Comparison of ENCODE assay signal across 13 cellular contexts in the genomic region with DNA sequence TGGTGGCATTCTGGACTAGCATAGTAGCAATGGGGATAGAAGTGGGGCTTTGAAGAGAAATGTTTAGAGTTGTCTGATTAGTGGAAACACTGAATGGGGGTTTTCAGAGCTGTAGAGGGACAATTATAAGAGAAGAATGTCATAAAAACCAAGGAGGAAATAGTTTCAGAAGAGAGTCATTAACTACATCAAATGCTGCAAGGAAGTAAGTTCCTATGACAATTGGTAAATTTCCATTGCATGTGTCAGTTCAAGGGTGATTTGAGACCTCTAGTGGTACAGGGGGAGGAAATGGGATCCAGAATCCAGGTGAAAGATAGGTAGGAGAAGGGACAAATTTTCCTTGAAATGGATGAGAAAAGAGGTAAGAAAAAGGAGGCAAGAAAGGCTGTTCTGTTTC.
DNase-seq lines count a peak whose midpoint lies in the region; ATAC-seq and TF ChIP-seq lines count a peak whose summit lies in the region.
"Had no signal": no experiment of that assay in that cellular context is flagged by ENCODE, and none has a peak within 500 bp of the region (broad histone marks: within the 10 kb centered on the region; RNA-seq: fewer than 3 reads in every experiment).

No MANE protein-coding gene starts in this region.

- ATAC-seq in DND-41 (ENCODE audit: insufficient read depth, low read depth) (no peak), body of pancreas (no peak), right lobe of liver (peak; percentile 36 to 86 (median 63)), HG03521 (IDR thresholded peaks at IDR 0.05; ENCODE audit: unreplicated experiment) (no peak), HG02798 (IDR thresholded peaks at IDR 0.05; ENCODE audit: poor library complexity, unreplicated experiment) (no peak)

- no peak overlapping the region for H2AFZ ChIP-seq in DND-41 (ENCODE audit: low read depth, low read length)

- no peak overlapping the region for H3K9ac ChIP-seq in DND-41 (ENCODE audit: low read depth, low read length)
- H3K9ac ChIP-seq: KMS-11 had no signal

- intact Hi-C loops in body of pancreas (cut with DNase I) (no loop called here), right lobe of liver (cut with DNase I) (no loop called here)

- H3K4me3 ChIP-seq in DND-41 (ENCODE audit: low read depth in 1 of 2, low read length in 2 of 2), result no peak overlapping the region
- no peak overlapping the region for H3K4me3 ChIP-seq in body of pancreas
- H3K4me3 ChIP-seq in right lobe of liver, result no peak overlapping the region
- H3K4me3 ChIP-seq: colonic mucosa, lung, upper lobe of left lung had no signal

- H3K9me3 ChIP-seq in DND-41 (ENCODE audit: insufficient read depth, low read length, severe bottlenecking) (no peaks in the 10 kb centered on the region), body of pancreas (no peaks in the 10 kb centered on the region), right lobe of liver (no peaks in the 10 kb centered on the region)
- H3K9me3 ChIP-seq: colonic mucosa, upper lobe of left lung had no signal

- H3K27ac ChIP-seq in DND-41 (ENCODE audit: low read length) (no peak overlapping the region), body of pancreas (no peak overlapping the region), right lobe of liver (no peak overlapping the region)
- H3K27ac ChIP-seq: colonic mucosa, KMS-11, RWPE1, upper lobe of left lung had no signal

- H3K79me2 ChIP-seq in DND-41 (ENCODE audit: insufficient read depth, low read length), result no peaks in the 10 kb centered on the region

- H3K27me3 ChIP-seq in DND-41 (ENCODE audit: insufficient read depth, low read length, poor library complexity) (no peaks in the 10 kb centered on the region), body of pancreas (no peaks in the 10 kb centered on the region), right lobe of liver (no peaks in the 10 kb centered on the region)
- H3K27me3 ChIP-seq: colonic mucosa, upper lobe of left lung had no signal

- H4K20me1 ChIP-seq in DND-41 (ENCODE audit: insufficient read depth, low read length), result no peaks in the 10 kb centered on the region

- H3K4me2 ChIP-seq in DND-41 (ENCODE audit: insufficient read depth, low read length), result no peak overlapping the region
- H3K4me2 ChIP-seq: KMS-11 had no signal

- DNase-seq in DND-41 (no peak), HT1080 (ENCODE audit: low read depth) (peak; percentile 81), body of pancreas (no peak), right lobe of liver (no peak), NCI-H1930 (lab: John Stamatoyannopoulos, UW) (no peak), Ammon's horn (ENCODE audit: low spot score) (no peak)
- DNase-seq: colonic mucosa, upper lobe of left lung had no signal

- H3K36me3 ChIP-seq in DND-41 (ENCODE audit: insufficient read depth, low read length) (no peaks in the 10 kb centered on the region), body of pancreas (replicated peaks in 1 of 2; ENCODE audit: insufficient read depth in 1 of 2, low read depth in 2 of 2) (no peaks in the 10 kb centered on the region), right lobe of liver (no peaks in the 10 kb centered on the region)
- H3K36me3 ChIP-seq: colonic mucosa, upper lobe of left lung had no signal

- TF ChIP-seq CTCF in DND-41 (IDR thresholded peaks at IDR 0.05; ENCODE audit: borderline replicate concordance, extremely low read depth, low read length, poor library complexity, severe bottlenecking) (peak; percentile 35), body of pancreas (IDR thresholded peaks at IDR 0.05) (peak in 4 of 7 experiments; percentile 36 to 46 (median 46)), right lobe of liver (IDR thresholded peaks at IDR 0.05) (peak; percentile 49 to 60 (median 52))

- H3K4me1 ChIP-seq in DND-41 (ENCODE audit: insufficient read depth, low read length) (peaks cover 4% of the 10 kb centered on the region), body of pancreas (no peaks in the 10 kb centered on the region), right lobe of liver (no peaks in the 10 kb centered on the region)
- H3K4me1 ChIP-seq: colonic mucosa, upper lobe of left lung had no signal

- TF ChIP-seq POLR2A in body of pancreas (IDR thresholded peaks at IDR 0.05) (no peak), right lobe of liver (IDR thresholded peaks at IDR 0.05) (no peak)

Comparison
In these comparisons a context has a peak if more than half of its experiments do, and no peak if none do; other contexts are left out.
1. ATAC-seq: peak in right lobe of liver (4 of 4); none in DND-41 (single experiment), body of pancreas (single experiment), HG03521 (single experiment) and HG02798 (single experiment).
2. Peak in every context shown above with its lines, with median percentiles within 50 percentile points of each other: CTCF ChIP-seq.